1 cellular context compared by ENCODE assay signal in genomic region chr19:53868892-53869804, GRCh38.
A peak's percentile ranks its signal among the peaks of the same experiment; 100 is the strongest.
TF ChIP-seq lines count a peak whose summit lies in the region.

No MANE protein-coding gene starts in this region.

TF ChIP-seq in WTC11, 78 proteins besides CTCF, POLR2A, EP300 and RAD21 (continued from another document and continues in another):
- TF ChIP-seq ATF2 (CRISPR knock-in tag; IDR thresholded peaks at IDR 0.05; ENCODE audit: borderline replicate concordance, low read depth) (no peak), ATF6 (CRISPR knock-in tag; IDR thresholded peaks at IDR 0.05) (no peak), ZNF281 (CRISPR knock-in tag; IDR thresholded peaks at IDR 0.05) (no peak), ZNF317 (CRISPR knock-in tag; IDR thresholded peaks at IDR 0.05; ENCODE audit: borderline replicate concordance, low read depth) (no peak), KAT7 (CRISPR knock-in tag; IDR thresholded peaks at IDR 0.05; ENCODE audit: borderline replicate concordance) (no peak), SMAD4 (CRISPR knock-in tag; IDR thresholded peaks at IDR 0.05) (no peak), NR2C2 (CRISPR knock-in tag; IDR thresholded peaks at IDR 0.05) (no peak), ZNF219 (CRISPR knock-in tag; IDR thresholded peaks at IDR 0.05; ENCODE audit: borderline replicate concordance) (0 out of 2 replicates have a peak, but pooled peaks have one; percentile 17), RELA (CRISPR knock-in tag; IDR thresholded peaks at IDR 0.05; ENCODE audit: borderline replicate concordance) (no peak), JAZF1 (CRISPR knock-in tag; IDR thresholded peaks at IDR 0.05) (no peak), SMAD3 (CRISPR knock-in tag; IDR thresholded peaks at IDR 0.05; ENCODE audit: borderline replicate concordance) (no peak), GTF2I (CRISPR knock-in tag; conservative IDR thresholded peaks at IDR 0.05) (no peak), ZBTB21 (CRISPR knock-in tag; IDR thresholded peaks at IDR 0.05; ENCODE audit: borderline replicate concordance) (no peak), ARID4B (CRISPR knock-in tag; IDR thresholded peaks at IDR 0.05; ENCODE audit: borderline replicate concordance) (peak; percentile 19; the same call in 1 of the 2 replicates), GRHL2 (CRISPR knock-in tag; IDR thresholded peaks at IDR 0.05; ENCODE audit: insufficient replicate concordance, severe bottlenecking) (no peak), IRF1 (CRISPR knock-in tag; IDR thresholded peaks at IDR 0.05) (no peak), JUN (CRISPR knock-in tag; IDR thresholded peaks at IDR 0.05) (no peak), ZNF396 (CRISPR knock-in tag; IDR thresholded peaks at IDR 0.05; ENCODE audit: borderline replicate concordance) (no peak), ESRRA (CRISPR knock-in tag; IDR thresholded peaks at IDR 0.05; ENCODE audit: borderline replicate concordance) (no peak), ZNF671 (CRISPR knock-in tag; IDR thresholded peaks at IDR 0.05) (no peak), MXD4 (CRISPR knock-in tag; IDR thresholded peaks at IDR 0.05; ENCODE audit: borderline replicate concordance) (no peak), TEAD1 (CRISPR knock-in tag; IDR thresholded peaks at IDR 0.05) (peak; percentile 20; the same call in 1 of the 2 replicates), STAT6 (CRISPR knock-in tag; conservative IDR thresholded peaks at IDR 0.05; ENCODE audit: low read depth) (no peak), FOXP1 (CRISPR knock-in tag; IDR thresholded peaks at IDR 0.05; ENCODE audit: borderline replicate concordance) (peak; percentile 50; the same call in 1 of the 2 replicates), TCF7 (CRISPR knock-in tag; IDR thresholded peaks at IDR 0.05; ENCODE audit: low read depth) (no peak), SOX15 (CRISPR knock-in tag; IDR thresholded peaks at IDR 0.05) (no peak), TP53 (CRISPR knock-in tag; IDR thresholded peaks at IDR 0.05) (no peak)
- TF ChIP-seq, protein P1, sequence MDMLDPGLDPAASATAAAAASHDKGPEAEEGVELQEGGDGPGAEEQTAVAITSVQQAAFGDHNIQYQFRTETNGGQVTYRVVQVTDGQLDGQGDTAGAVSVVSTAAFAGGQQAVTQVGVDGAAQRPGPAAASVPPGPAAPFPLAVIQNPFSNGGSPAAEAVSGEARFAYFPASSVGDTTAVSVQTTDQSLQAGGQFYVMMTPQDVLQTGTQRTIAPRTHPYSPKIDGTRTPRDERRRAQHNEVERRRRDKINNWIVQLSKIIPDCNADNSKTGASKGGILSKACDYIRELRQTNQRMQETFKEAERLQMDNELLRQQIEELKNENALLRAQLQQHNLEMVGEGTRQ (CRISPR knock-in tag; IDR thresholded peaks at IDR 0.05): no peak
- TF ChIP-seq, protein P2, sequence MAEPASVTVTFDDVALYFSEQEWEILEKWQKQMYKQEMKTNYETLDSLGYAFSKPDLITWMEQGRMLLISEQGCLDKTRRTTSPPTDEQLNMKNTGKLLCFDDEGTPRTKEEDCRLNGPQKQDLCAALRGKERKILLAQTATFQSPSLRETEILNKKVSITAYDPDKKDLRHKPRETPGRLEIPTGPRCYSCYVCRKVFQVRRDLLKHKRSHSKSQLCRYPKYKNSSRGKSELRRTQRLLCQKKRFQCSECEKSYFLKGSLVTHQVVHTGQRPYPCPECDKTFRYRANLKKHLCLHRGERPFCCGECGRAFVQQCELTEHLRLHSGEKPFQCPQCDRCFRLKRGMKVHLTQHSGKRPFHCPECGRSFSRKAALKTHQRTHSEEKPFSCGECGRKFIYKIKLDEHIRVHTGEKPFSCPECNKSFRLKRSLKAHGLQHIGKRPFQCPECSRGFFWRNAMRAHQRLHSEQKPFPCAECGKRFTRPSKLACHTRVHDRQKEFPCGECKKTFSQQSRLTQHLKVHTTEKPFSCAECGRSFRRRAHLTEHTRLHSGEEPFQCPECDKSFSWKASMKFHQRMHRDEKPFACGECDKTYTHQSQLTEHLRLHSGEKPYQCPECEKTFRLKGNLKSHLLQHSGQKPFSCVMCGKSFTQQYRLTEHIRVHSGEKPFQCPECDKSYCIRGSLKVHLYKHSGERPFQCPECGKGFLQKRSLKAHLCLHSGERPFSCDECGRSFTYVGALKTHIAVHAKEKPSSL (CRISPR knock-in tag; conservative IDR thresholded peaks at IDR 0.05): no peak
- TF ChIP-seq, protein P3, sequence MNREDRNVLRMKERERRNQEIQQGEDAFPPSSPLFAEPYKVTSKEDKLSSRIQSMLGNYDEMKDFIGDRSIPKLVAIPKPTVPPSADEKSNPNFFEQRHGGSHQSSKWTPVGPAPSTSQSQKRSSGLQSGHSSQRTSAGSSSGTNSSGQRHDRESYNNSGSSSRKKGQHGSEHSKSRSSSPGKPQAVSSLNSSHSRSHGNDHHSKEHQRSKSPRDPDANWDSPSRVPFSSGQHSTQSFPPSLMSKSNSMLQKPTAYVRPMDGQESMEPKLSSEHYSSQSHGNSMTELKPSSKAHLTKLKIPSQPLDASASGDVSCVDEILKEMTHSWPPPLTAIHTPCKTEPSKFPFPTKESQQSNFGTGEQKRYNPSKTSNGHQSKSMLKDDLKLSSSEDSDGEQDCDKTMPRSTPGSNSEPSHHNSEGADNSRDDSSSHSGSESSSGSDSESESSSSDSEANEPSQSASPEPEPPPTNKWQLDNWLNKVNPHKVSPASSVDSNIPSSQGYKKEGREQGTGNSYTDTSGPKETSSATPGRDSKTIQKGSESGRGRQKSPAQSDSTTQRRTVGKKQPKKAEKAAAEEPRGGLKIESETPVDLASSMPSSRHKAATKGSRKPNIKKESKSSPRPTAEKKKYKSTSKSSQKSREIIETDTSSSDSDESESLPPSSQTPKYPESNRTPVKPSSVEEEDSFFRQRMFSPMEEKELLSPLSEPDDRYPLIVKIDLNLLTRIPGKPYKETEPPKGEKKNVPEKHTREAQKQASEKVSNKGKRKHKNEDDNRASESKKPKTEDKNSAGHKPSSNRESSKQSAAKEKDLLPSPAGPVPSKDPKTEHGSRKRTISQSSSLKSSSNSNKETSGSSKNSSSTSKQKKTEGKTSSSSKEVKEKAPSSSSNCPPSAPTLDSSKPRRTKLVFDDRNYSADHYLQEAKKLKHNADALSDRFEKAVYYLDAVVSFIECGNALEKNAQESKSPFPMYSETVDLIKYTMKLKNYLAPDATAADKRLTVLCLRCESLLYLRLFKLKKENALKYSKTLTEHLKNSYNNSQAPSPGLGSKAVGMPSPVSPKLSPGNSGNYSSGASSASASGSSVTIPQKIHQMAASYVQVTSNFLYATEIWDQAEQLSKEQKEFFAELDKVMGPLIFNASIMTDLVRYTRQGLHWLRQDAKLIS (CRISPR knock-in tag; IDR thresholded peaks at IDR 0.05; ENCODE audit: borderline replicate concordance): no peak
- TF ChIP-seq, protein P4, sequence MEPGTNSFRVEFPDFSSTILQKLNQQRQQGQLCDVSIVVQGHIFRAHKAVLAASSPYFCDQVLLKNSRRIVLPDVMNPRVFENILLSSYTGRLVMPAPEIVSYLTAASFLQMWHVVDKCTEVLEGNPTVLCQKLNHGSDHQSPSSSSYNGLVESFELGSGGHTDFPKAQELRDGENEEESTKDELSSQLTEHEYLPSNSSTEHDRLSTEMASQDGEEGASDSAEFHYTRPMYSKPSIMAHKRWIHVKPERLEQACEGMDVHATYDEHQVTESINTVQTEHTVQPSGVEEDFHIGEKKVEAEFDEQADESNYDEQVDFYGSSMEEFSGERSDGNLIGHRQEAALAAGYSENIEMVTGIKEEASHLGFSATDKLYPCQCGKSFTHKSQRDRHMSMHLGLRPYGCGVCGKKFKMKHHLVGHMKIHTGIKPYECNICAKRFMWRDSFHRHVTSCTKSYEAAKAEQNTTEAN (CRISPR knock-in tag; IDR thresholded peaks at IDR 0.05): no peak
- TF ChIP-seq, protein P5, sequence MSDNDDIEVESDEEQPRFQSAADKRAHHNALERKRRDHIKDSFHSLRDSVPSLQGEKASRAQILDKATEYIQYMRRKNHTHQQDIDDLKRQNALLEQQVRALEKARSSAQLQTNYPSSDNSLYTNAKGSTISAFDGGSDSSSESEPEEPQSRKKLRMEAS (CRISPR knock-in tag; IDR thresholded peaks at IDR 0.05): peak; percentile 52; the same call in 1 of the 2 replicates
